ENCODE assay signal across 9 cellular contexts in the genomic region with DNA sequence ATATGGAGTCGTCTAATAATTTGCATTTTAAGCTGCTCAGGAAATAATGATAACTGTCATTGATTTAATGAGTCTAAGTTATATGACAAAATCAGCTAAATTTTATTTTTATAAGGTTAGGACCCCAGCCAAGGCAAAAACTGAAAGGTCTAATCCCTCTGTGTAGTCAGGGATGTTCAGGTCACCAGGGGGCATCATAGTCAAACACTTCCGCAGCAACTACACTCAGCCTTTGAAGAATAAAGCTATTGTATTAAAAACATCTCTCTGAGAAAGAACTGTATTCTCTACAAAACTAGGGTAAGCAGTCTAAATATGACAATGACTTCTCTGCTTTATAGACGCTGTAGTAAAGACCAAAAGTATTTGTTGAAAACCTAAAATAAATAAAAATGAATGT. TPM values are rescaled to one million over a fixed set of nuclear protein-coding genes. Genes with fewer than 3 reads are reported as not detected.
DNase-seq lines count a peak whose midpoint lies in the region; TF ChIP-seq lines count a peak whose summit lies in the region.
"Had no signal": no experiment of that assay in that cellular context is flagged by ENCODE, and none has a peak within 500 bp of the region (broad histone marks: within the 10 kb centered on the region; RNA-seq: fewer than 3 reads in every experiment).

No MANE protein-coding gene starts in this region.

- no peak overlapping the region for H3K4me2 ChIP-seq in SK-N-SH

- peaks cover 58% of the 10 kb centered on the region for H3K36me3 ChIP-seq in A673 (ENCODE audit: insufficient read depth, low read length, poor library complexity, severe bottlenecking)
- H3K36me3 ChIP-seq in SK-N-SH (replicated peaks in 1 of 2; ENCODE audit: control insufficient read depth in 1 of 2, insufficient read depth in 2 of 2, low read length in 1 of 2), result peaks cover 70 to 81% of the 10 kb centered on the region in 2 experiments

- TF ChIP-seq CTCF in A673 (conservative IDR thresholded peaks at IDR 0.05; ENCODE audit: low read depth, low read length), result peak; percentile 42
- TF ChIP-seq CTCF in GM12875 (IDR thresholded peaks at IDR 0.05; ENCODE audit: borderline replicate concordance, insufficient read depth, low read depth, low read length), result peak; percentile 20; the same call in 1 of the 2 replicates
- peak; percentile 59 for TF ChIP-seq CTCF in SK-N-SH (IDR thresholded peaks at IDR 0.05)

- CTCF ChIA-PET in A673 (lab: Charles Lee) (no interaction called here), SK-N-SH (lab: Yijun Ruan, JAX) (interaction anchor here (0.6 to 3.2 kb wide), 24 partner anchors 9 to 306 kb away, joined by 3 to 19 read pairs (median 4); partner anchors contain the start of gene INTS14)

- no peaks in the 10 kb centered on the region for H4K20me1 ChIP-seq in SK-N-SH (ENCODE audit: insufficient read depth)

- no peaks in the 10 kb centered on the region for H3K9me3 ChIP-seq in A673 (ENCODE audit: low read depth, low read length, poor library complexity, severe bottlenecking)
- no peaks in the 10 kb centered on the region for H3K9me3 ChIP-seq in SK-N-SH
- H3K9me3 ChIP-seq: mucosa of descending colon had no signal

- intact Hi-C loops in A673 (cut with micrococcal nuclease; ENCODE audit: unreplicated experiment), result no loop called here

- H3K79me2 ChIP-seq in SK-N-SH (ENCODE audit: insufficient read depth), result no peaks in the 10 kb centered on the region

- no peak overlapping the region for H3K27ac ChIP-seq in A673 (ENCODE audit: low read depth, low read length, poor library complexity, severe bottlenecking)
- no peak overlapping the region for H3K27ac ChIP-seq in SK-N-SH (ENCODE audit: low read depth in 2 of 2, low read length in 1 of 2)

- BruUV-seq in A673 (replicated peaks; lab: Mats Ljungman, UMichigan), result no TSS peak

- H3K9ac ChIP-seq in SK-N-SH, result no peak overlapping the region

- POLR2A ChIA-PET in A673 (lab: Charles Lee; ENCODE audit: low non-redundant PET), result no interaction called here
- POLR2A ChIA-PET in SK-N-SH (lab: Yijun Ruan, JAX), result interaction anchor here (1.1 kb wide), 1 partner anchor 15 kb away, joined by 4 read pairs; the partner anchor contains the start of gene INTS14

- H3K4me1 ChIP-seq in A673 (ENCODE audit: insufficient read depth, low read length, poor library complexity, severe bottlenecking) (no peaks in the 10 kb centered on the region), SK-N-SH (ENCODE audit: control insufficient read depth in 1 of 2, insufficient read depth in 2 of 2, low read depth in 1 of 2, low read length in 1 of 2) (no peaks in the 10 kb centered on the region)

- WGBS in SK-N-SH (ENCODE audit: low lambda C conversion rate), result 72% methylated on average over 3 of the region's 3 CpGs

- TF ChIP-seq EP300 in SK-N-SH (IDR thresholded peaks at IDR 0.05; ENCODE audit: borderline replicate concordance in 1 of 2, low read depth in 1 of 2, low read length in 1 of 2), result no peak

- DNase-seq in A673 (ENCODE audit: low spot score), result no peak
- DNase-seq in SK-N-SH, result peak; percentile 59
- peak; percentile 56 for DNase-seq in foreskin melanocyte
- DNase-seq in cerebellar nuclear complex (lab: John Stamatoyannopoulos, UW), result no peak
- DNase-seq in amniotic stem cell (lab: John Stamatoyannopoulos, UW), result no peak
- DNase-seq in effector CD8-positive, alpha-beta T cell (lab: John Stamatoyannopoulos, UW), result no peak
- DNase-seq in NCI-H2081 (lab: John Stamatoyannopoulos, UW), result no peak
- DNase-seq: mucosa of descending colon had no signal

- no peak overlapping the region for H2AFZ ChIP-seq in SK-N-SH (ENCODE audit: low read depth)

- H3K27me3 ChIP-seq in A673 (replicated peaks; ENCODE audit: insufficient read depth, low read depth, low read length, poor library complexity) (no peaks in the 10 kb centered on the region), SK-N-SH (ENCODE audit: insufficient read depth) (no peaks in the 10 kb centered on the region)

- no peak overlapping the region for H3K4me3 ChIP-seq in A673 (ENCODE audit: low read depth, low read length, poor library complexity, severe bottlenecking)
- H3K4me3 ChIP-seq in GM12875 (ENCODE audit: low read depth, low read length), result no peak overlapping the region
- no peak overlapping the region for H3K4me3 ChIP-seq in SK-N-SH (ENCODE audit: low read depth in 2 of 2, low read length in 1 of 2)
- H3K4me3 ChIP-seq: mucosa of descending colon had no signal

- peak; percentile 67 for TF ChIP-seq RAD21 in SK-N-SH (IDR thresholded peaks at IDR 0.05; ENCODE audit: low read length)

- no peaks in the 10 kb centered on the region for H3K9me2 ChIP-seq in SK-N-SH

- no peaks in the 10 kb centered on the region for H3F3A ChIP-seq in SK-N-SH (replicated peaks; ENCODE audit: insufficient read depth)

TF ChIP-seq in SK-N-SH, 30 proteins besides CTCF, POLR2A, EP300 and RAD21:
- TF ChIP-seq RXRA (IDR thresholded peaks at IDR 0.05; ENCODE audit: borderline replicate concordance, low read depth), result no peak
- no peak for TF ChIP-seq SIN3A (IDR thresholded peaks at IDR 0.05; ENCODE audit: borderline replicate concordance, low read depth, low read length)
- peak; percentile 27; the same call in 1 of the 2 replicates for TF ChIP-seq SMC3 (IDR thresholded peaks at IDR 0.05; ENCODE audit: low read depth, low read length)
- no peak for TF ChIP-seq FOXJ3 (CRISPR knock-in tag; IDR thresholded peaks at IDR 0.05)
- no peak for TF ChIP-seq CHD2 (IDR thresholded peaks at IDR 0.05; ENCODE audit: low read length, partially characterized antibody)
- TF ChIP-seq, protein P1, sequence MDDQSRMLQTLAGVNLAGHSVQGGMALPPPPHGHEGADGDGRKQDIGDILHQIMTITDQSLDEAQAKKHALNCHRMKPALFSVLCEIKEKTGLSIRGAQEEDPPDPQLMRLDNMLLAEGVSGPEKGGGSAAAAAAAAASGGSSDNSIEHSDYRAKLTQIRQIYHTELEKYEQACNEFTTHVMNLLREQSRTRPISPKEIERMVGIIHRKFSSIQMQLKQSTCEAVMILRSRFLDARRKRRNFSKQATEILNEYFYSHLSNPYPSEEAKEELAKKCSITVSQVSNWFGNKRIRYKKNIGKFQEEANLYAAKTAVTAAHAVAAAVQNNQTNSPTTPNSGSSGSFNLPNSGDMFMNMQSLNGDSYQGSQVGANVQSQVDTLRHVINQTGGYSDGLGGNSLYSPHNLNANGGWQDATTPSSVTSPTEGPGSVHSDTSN (IDR thresholded peaks at IDR 0.05), result no peak

RNA-seq across cellular contexts. Expression of gene INTS14, which starts 15.0 kb away (rescaled TPM):
- total RNA-seq in A673 (2021), result 38.0 and 39.9 TPM in 2 replicates
- 44.9 and 55.5 TPM in 2 replicates for polyA plus RNA-seq in SK-N-SH (2012; rRNA removed)
- polyA plus RNA-seq in SK-N-SH (2012; cell fraction: cytosol; rRNA removed), result 56.5 and 57.5 TPM in 2 replicates
- 64.6 and 71.7 TPM in 2 replicates for polyA plus RNA-seq in SK-N-SH (2012; cell fraction: nucleus; rRNA removed)

RNA-seq across cellular contexts. Expression of gene SLC24A1, which starts 25.8 kb away (rescaled TPM):
- 4.9 and 6.4 TPM in 2 replicates for total RNA-seq in A673 (2021)
- polyA plus RNA-seq in SK-N-SH (2012; rRNA removed), result 7.7 and 8.7 TPM in 2 replicates
- polyA plus RNA-seq in SK-N-SH (2012; cell fraction: cytosol; rRNA removed), result 7.4 and 7.9 TPM in 2 replicates
- polyA plus RNA-seq in SK-N-SH (2012; cell fraction: nucleus; rRNA removed), result 6.3 and 9.0 TPM in 2 replicates

Comparison
In these comparisons a context has a peak if more than half of its experiments do, and no peak if none do; other contexts are left out.
1. DNase-seq: peak in SK-N-SH (single experiment) and foreskin melanocyte (single experiment); none in A673 (single experiment), cerebellar nuclear complex (0 of 2), amniotic stem cell (single experiment), effector CD8-positive, alpha-beta T cell (single experiment) and NCI-H2081 (0 of 2).
2. Peak in every context shown above with its lines, with median percentiles within 50 percentile points of each other: CTCF ChIP-seq.